ENCODE assay signal across 11 cellular contexts in genomic region chr12:51631021-51631420, GRCh38.
"Had no signal": no experiment of that assay in that cellular context is flagged by ENCODE, and none has a peak within 500 bp of the region (broad histone marks: within the 10 kb centered on the region; RNA-seq: fewer than 3 reads in every experiment).

No MANE protein-coding gene starts in this region.

- H3K4me3 ChIP-seq: breast epithelium, heart right ventricle, left ventricle myocardium inferior, right atrium auricular region, tibial artery, uterus had no signal

- H3K27ac Mint-ChIP-seq: activated CD4-positive, alpha-beta memory T cell treated with anti-CD3 and anti-CD28 coated beads for 36 hours; activated naive CD8-positive, alpha-beta T cell treated with anti-CD3 and anti-CD28 coated beads, Interleukin-2, amount 10 ng/mL, durations not matched to agents 7 days and 5 days; activated T-cell treated with anti-CD3 and anti-CD28 coated beads, Interleukin-2, amount 50 U/mL, for 72 hours; stimulated activated memory B cell treated with anti-CD40 and anti-IgM and Interleukin-4, amounts not matched to agents 10 μg/mL and 1 μg/mL and 100 μg/mL, for 72 hours had no signal

- H3K27me3 ChIP-seq: breast epithelium, right atrium auricular region, tibial artery, uterus had no signal

- H3K4me1 ChIP-seq: heart right ventricle, left ventricle myocardium inferior, right atrium auricular region, tibial artery, uterus had no signal

- H3K4me3 Mint-ChIP-seq: activated CD4-positive, alpha-beta memory T cell treated with anti-CD3 and anti-CD28 coated beads for 36 hours; activated naive CD8-positive, alpha-beta T cell treated with anti-CD3 and anti-CD28 coated beads, Interleukin-2, amount 10 ng/mL, durations not matched to agents 7 days and 5 days; activated T-cell treated with anti-CD3 and anti-CD28 coated beads, Interleukin-2, amount 50 U/mL, for 72 hours; stimulated activated memory B cell treated with anti-CD40 and anti-IgM and Interleukin-4, amounts not matched to agents 10 μg/mL and 1 μg/mL and 100 μg/mL, for 72 hours had no signal

- H3K9me3 Mint-ChIP-seq: activated CD4-positive, alpha-beta memory T cell treated with anti-CD3 and anti-CD28 coated beads for 36 hours; activated naive CD8-positive, alpha-beta T cell treated with anti-CD3 and anti-CD28 coated beads, Interleukin-2, amount 10 ng/mL, durations not matched to agents 7 days and 5 days; activated T-cell treated with anti-CD3 and anti-CD28 coated beads, Interleukin-2, amount 50 U/mL, for 72 hours; stimulated activated memory B cell treated with anti-CD40 and anti-IgM and Interleukin-4, amounts not matched to agents 10 μg/mL and 1 μg/mL and 100 μg/mL, for 72 hours had no signal

- DNase-seq: activated CD4-positive, alpha-beta memory T cell treated with anti-CD3 and anti-CD28 coated beads for 36 hours; activated naive CD8-positive, alpha-beta T cell treated with anti-CD3 and anti-CD28 coated beads, Interleukin-2, amount 10 ng/mL, durations not matched to agents 7 days and 5 days; activated T-cell treated with anti-CD3 and anti-CD28 coated beads, Interleukin-2, amount 50 U/mL, for 72 hours; foreskin melanocyte; heart right ventricle; left ventricle myocardium inferior; tibial artery; uterus had no signal

- H3K9me3 ChIP-seq: breast epithelium, left ventricle myocardium inferior, right atrium auricular region, tibial artery, uterus had no signal

- H3K27ac ChIP-seq: breast epithelium, heart right ventricle, left ventricle myocardium inferior, right atrium auricular region, tibial artery, uterus had no signal

- H3K36me3 Mint-ChIP-seq: activated CD4-positive, alpha-beta memory T cell treated with anti-CD3 and anti-CD28 coated beads for 36 hours; activated naive CD8-positive, alpha-beta T cell treated with anti-CD3 and anti-CD28 coated beads, Interleukin-2, amount 10 ng/mL, durations not matched to agents 7 days and 5 days; stimulated activated memory B cell treated with anti-CD40 and anti-IgM and Interleukin-4, amounts not matched to agents 10 μg/mL and 1 μg/mL and 100 μg/mL, for 72 hours had no signal

- H3K4me1 Mint-ChIP-seq: activated naive CD8-positive, alpha-beta T cell treated with anti-CD3 and anti-CD28 coated beads, Interleukin-2, amount 10 ng/mL, durations not matched to agents 7 days and 5 days; stimulated activated memory B cell treated with anti-CD40 and anti-IgM and Interleukin-4, amounts not matched to agents 10 μg/mL and 1 μg/mL and 100 μg/mL, for 72 hours had no signal

- H3K36me3 ChIP-seq: breast epithelium, heart right ventricle, left ventricle myocardium inferior, right atrium auricular region, tibial artery, uterus had no signal

- ATAC-seq: activated T-cell treated with anti-CD3 and anti-CD28 coated beads, Interleukin-2, amount 50 U/mL, for 72 hours; heart right ventricle; stimulated activated memory B cell treated with anti-CD40 and anti-IgM and Interleukin-4, amounts not matched to agents 10 μg/mL and 1 μg/mL and 100 μg/mL, for 72 hours had no signal
